In genomic region chr3:76078101-76078500, GRCh38 we compare ENCODE assay signal across 21 cellular contexts.
DNase-seq lines count a peak whose midpoint lies in the region; ATAC-seq and TF ChIP-seq lines count a peak whose summit lies in the region.
"Had no signal": no experiment of that assay in that cellular context is flagged by ENCODE, and none has a peak within 500 bp of the region (broad histone marks: within the 10 kb centered on the region; RNA-seq: fewer than 3 reads in every experiment).

No MANE protein-coding gene starts in this region.

- H3K18ac ChIP-seq in IMR-90 (ENCODE audit: low read depth, low read length), result no peak overlapping the region

- TF ChIP-seq CTCF in IMR-90 (conservative IDR thresholded peaks at IDR 0.05; ENCODE audit: low read depth, low read length), result no peak
- no peak for TF ChIP-seq CTCF in choroid plexus epithelial cell (conservative IDR thresholded peaks at IDR 0.05; ENCODE audit: low read depth, low read length)
- TF ChIP-seq CTCF in GM13977 (IDR thresholded peaks at IDR 0.05; ENCODE audit: extremely low read depth, insufficient read depth, missing control alignments), result no peak

- H3K4me1 ChIP-seq in IMR-90 (ENCODE audit: control insufficient read depth, insufficient read depth, low read length), result no peaks in the 10 kb centered on the region
- H3K4me1 ChIP-seq: A549; BE2C; BLaER1 treated with 17β-estradiol and CSF1 and Interleukin-3, amounts not matched to agents 10 nM and 100 nM; HAP-1 had no signal

- H3K4me3 ChIP-seq in IMR-90 (ENCODE audit: insufficient read depth, low read depth, low read length), result no peak overlapping the region
- no peak overlapping the region for H3K4me3 ChIP-seq in choroid plexus epithelial cell (ENCODE audit: low read depth, low read length)
- H3K4me3 ChIP-seq: A549; BLaER1 treated with 17β-estradiol and CSF1 and Interleukin-3, amounts not matched to agents 10 nM and 100 nM; GM12878; HAP-1 had no signal

- CTCF ChIA-PET in IMR-90 (lab: Yijun Ruan, JAX), result no interaction called here

- no peaks in the 10 kb centered on the region for H3K9me3 ChIP-seq in IMR-90 (ENCODE audit: control insufficient read depth, insufficient read depth, low read length)
- H3K9me3 ChIP-seq: A549, BE2C, HAP-1 had no signal

- POLR2A ChIA-PET in IMR-90 (lab: Charles Lee; ENCODE audit: unreplicated experiment), result interaction anchor here (1.1 kb wide), 1 partner anchor 12 kb away, joined by 3 read pairs; no protein-coding TSS in a partner anchor

- H3K36me3 ChIP-seq in IMR-90 (ENCODE audit: control insufficient read depth, insufficient read depth, low read length), result no peaks in the 10 kb centered on the region
- H3K36me3 ChIP-seq: BE2C; BLaER1 treated with 17β-estradiol and CSF1 and Interleukin-3, amounts not matched to agents 10 nM and 100 nM; HAP-1 had no signal

- no peak overlapping the region for H3K23ac ChIP-seq in IMR-90 (ENCODE audit: low read depth, low read length)

- ATAC-seq in IMR-90 (ENCODE audit: low read depth) (no peak), GM18868 (IDR thresholded peaks at IDR 0.05; ENCODE audit: unreplicated experiment) (no peak)
- ATAC-seq: A549, GM12878 had no signal

- H3K79me1 ChIP-seq in IMR-90 (ENCODE audit: low read depth in 1 of 2, low read length in 2 of 2), result no peaks in the 10 kb centered on the region

- no peak overlapping the region for H2AFZ ChIP-seq in IMR-90 (replicated peaks; ENCODE audit: low read length, poor library complexity)

- no TSS peak for BruUV-seq in IMR-90 (replicated peaks; lab: Mats Ljungman, UMichigan)

- no peaks in the 10 kb centered on the region for H3K9me1 ChIP-seq in IMR-90 (ENCODE audit: insufficient read depth, low read length)

- in situ Hi-C loops in IMR-90 (cut with MboI; ENCODE audit: low sequenced_read_pairs) (no loop called here), GM13977 (cut with MboI; ENCODE audit: low pct_unique_long_range_greater_than_20kb, low sequenced_read_pairs, unreplicated experiment) (no loop called here)

- no peak overlapping the region for H4K5ac ChIP-seq in IMR-90 (ENCODE audit: low read depth, low read length)

- no peak overlapping the region for H4K91ac ChIP-seq in IMR-90 (ENCODE audit: insufficient read depth, low read depth, low read length)

- intact Hi-C loops in IMR-90 (cut with micrococcal nuclease), result no loop called here

- no peak for TF ChIP-seq RAD21 in IMR-90 (IDR thresholded peaks at IDR 0.05; ENCODE audit: low read length)

- H3K27me3 ChIP-seq in IMR-90 (ENCODE audit: control insufficient read depth, insufficient read depth, low read length), result no peaks in the 10 kb centered on the region
- H3K27me3 ChIP-seq: BE2C; BLaER1 treated with 17β-estradiol and CSF1 and Interleukin-3, amounts not matched to agents 10 nM and 100 nM had no signal

- H3K4ac ChIP-seq in IMR-90 (ENCODE audit: low read depth, low read length), result no peak overlapping the region

- H3K56ac ChIP-seq in IMR-90 (ENCODE audit: extremely low read depth, insufficient read depth, low read length), result no peak overlapping the region

- no peak overlapping the region for H4K8ac ChIP-seq in IMR-90 (ENCODE audit: low read depth in 2 of 2, low read length in 2 of 2)

- H3K27ac ChIP-seq in IMR-90 (ENCODE audit: insufficient read depth, low read length), result no peak overlapping the region
- H3K27ac ChIP-seq: A549; BLaER1 treated with 17β-estradiol and CSF1 and Interleukin-3, amounts not matched to agents 10 nM and 100 nM had no signal

- WGBS in IMR-90 (ENCODE audit: extremely low coverage in 2 of 2, insufficient read length in 1 of 2), 2 experiments, result no CpG with 5 or more reads among the region's 2 CpGs

- H2BK15ac ChIP-seq in IMR-90 (ENCODE audit: low read depth, low read length), result no peak overlapping the region

- no peak overlapping the region for H3K14ac ChIP-seq in IMR-90 (replicated peaks; ENCODE audit: low read depth, low read length)

- DNase-seq in IMR-90, result peak; percentile 12
- DNase-seq in choroid plexus epithelial cell (ENCODE audit: low read depth), result peak; percentile 64
- DNase-seq in iris pigment epithelial cell (ENCODE audit: low read depth), result peak; percentile 80
- DNase-seq in iPS-NIHi7 (ENCODE audit: extremely low spot score), result no peak
- DNase-seq in GM13977 (ENCODE audit: low spot score), result no peak
- DNase-seq: 8988T; ACHN; AML-193; BE2C; CD4-positive, alpha-beta T cell; CD8-positive, alpha-beta memory T cell; DMS 273 treated with DMSO at 0.1 percent for 48 hours; DMS79; EL; GDM1; GOT3 had no signal

- no peak overlapping the region for H2BK20ac ChIP-seq in IMR-90 (ENCODE audit: low read depth, low read length)

- dilution Hi-C loops in IMR-90 (cut with HindIII; ENCODE audit: low sequenced_read_pairs, unreplicated experiment), result no loop called here

- no peak for TF ChIP-seq POLR2A in IMR-90 (IDR thresholded peaks at IDR 0.05; ENCODE audit: low read depth, low read length)

- H3K9ac ChIP-seq in IMR-90 (ENCODE audit: low read depth, low read length), result no peak overlapping the region
- H3K9ac ChIP-seq: BLaER1 treated with 17β-estradiol and CSF1 and Interleukin-3, amounts not matched to agents 10 nM and 100 nM had no signal

- no peaks in the 10 kb centered on the region for H4K20me1 ChIP-seq in IMR-90 (ENCODE audit: insufficient read depth, low read length)
- H4K20me1 ChIP-seq: BLaER1 treated with 17β-estradiol and CSF1 and Interleukin-3, amounts not matched to agents 10 nM and 100 nM had no signal

- no peak overlapping the region for H2BK120ac ChIP-seq in IMR-90 (ENCODE audit: low read depth, low read length)

- no peak overlapping the region for H2BK5ac ChIP-seq in IMR-90 (ENCODE audit: low read depth, low read length, poor library complexity, severe bottlenecking)

- no peak overlapping the region for H2AK5ac ChIP-seq in IMR-90 (ENCODE audit: low read depth, low read length)

- no peak overlapping the region for H3K4me2 ChIP-seq in IMR-90 (ENCODE audit: low read depth, low read length)
- H3K4me2 ChIP-seq: A549; BLaER1 treated with 17β-estradiol and CSF1 and Interleukin-3, amounts not matched to agents 10 nM and 100 nM had no signal

- no peak overlapping the region for H2AK9ac ChIP-seq in IMR-90 (replicated peaks; ENCODE audit: low read depth, low read length, poor library complexity)

TF ChIP-seq in IMR-90, 13 proteins besides CTCF, POLR2A, EP300 and RAD21:
- TF ChIP-seq USF2 (IDR thresholded peaks at IDR 0.05; ENCODE audit: low read depth, low read length), result no peak
- TF ChIP-seq RCOR1 (IDR thresholded peaks at IDR 0.05; ENCODE audit: insufficient replicate concordance, low read length), result no peak
- no peak for TF ChIP-seq MXI1 (IDR thresholded peaks at IDR 0.05; ENCODE audit: borderline replicate concordance, low read depth, low read length)
- no peak for TF ChIP-seq NFE2L2 (IDR thresholded peaks at IDR 0.05; ENCODE audit: low read depth, low read length)
- no peak for TF ChIP-seq CHD1 (IDR thresholded peaks at IDR 0.05; ENCODE audit: low read depth, low read length)
- TF ChIP-seq MAFK (IDR thresholded peaks at IDR 0.05; ENCODE audit: low read depth, low read length), result no peak
- TF ChIP-seq ELK1 (IDR thresholded peaks at IDR 0.05; ENCODE audit: borderline replicate concordance, low read depth, low read length), result no peak
- no peak for TF ChIP-seq RFX5 (IDR thresholded peaks at IDR 0.05; ENCODE audit: low read depth, low read length)
- no peak for TF ChIP-seq CEBPB (IDR thresholded peaks at IDR 0.05; ENCODE audit: low read depth, low read length)
TF ChIP-seq in IMR-90: peak in this region for 0.

Comparison
In these comparisons a context has a peak if more than half of its experiments do, and no peak if none do; other contexts are left out.
1. DNase-seq: peak in IMR-90 (single experiment), choroid plexus epithelial cell (single experiment) and iris pigment epithelial cell (single experiment); none in iPS-NIHi7 (single experiment) and GM13977 (single experiment).